In the genomic region with DNA sequence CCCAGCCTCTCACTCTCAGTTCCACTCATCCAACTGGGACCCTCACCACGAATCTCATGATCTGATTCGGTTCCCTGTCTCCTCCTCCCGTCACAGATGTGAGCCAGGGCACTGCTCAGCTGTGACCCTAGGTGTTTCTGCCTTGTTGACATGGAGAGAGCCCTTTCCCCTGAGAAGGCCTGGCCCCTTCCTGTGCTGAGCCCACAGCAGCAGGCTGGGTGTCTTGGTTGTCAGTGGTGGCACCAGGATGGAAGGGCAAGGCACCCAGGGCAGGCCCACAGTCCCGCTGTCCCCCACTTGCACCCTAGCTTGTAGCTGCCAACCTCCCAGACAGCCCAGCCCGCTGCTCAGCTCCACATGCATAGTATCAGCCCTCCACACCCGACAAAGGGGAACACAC, we compare ENCODE assay signal across 1 cellular context.
TF ChIP-seq lines count a peak whose summit lies in the region.

No MANE protein-coding gene starts in this region.

TF ChIP-seq in HepG2, 621 proteins besides CTCF, POLR2A, EP300 and RAD21:
- TF ChIP-seq RBM22 (optimal IDR thresholded peaks at IDR 0.05; ENCODE audit: low read length): peak; percentile 94
- TF ChIP-seq ZFY (CRISPR knock-in tag; IDR thresholded peaks at IDR 0.05): no peak
- no peak for TF ChIP-seq SALL1 (CRISPR knock-in tag; IDR thresholded peaks at IDR 0.05)
- no peak for TF ChIP-seq NFIC (IDR thresholded peaks at IDR 0.05; ENCODE audit: low read length)
- TF ChIP-seq TBP (CRISPR knock-in tag; IDR thresholded peaks at IDR 0.05): no peak
- TF ChIP-seq, protein P1, sequence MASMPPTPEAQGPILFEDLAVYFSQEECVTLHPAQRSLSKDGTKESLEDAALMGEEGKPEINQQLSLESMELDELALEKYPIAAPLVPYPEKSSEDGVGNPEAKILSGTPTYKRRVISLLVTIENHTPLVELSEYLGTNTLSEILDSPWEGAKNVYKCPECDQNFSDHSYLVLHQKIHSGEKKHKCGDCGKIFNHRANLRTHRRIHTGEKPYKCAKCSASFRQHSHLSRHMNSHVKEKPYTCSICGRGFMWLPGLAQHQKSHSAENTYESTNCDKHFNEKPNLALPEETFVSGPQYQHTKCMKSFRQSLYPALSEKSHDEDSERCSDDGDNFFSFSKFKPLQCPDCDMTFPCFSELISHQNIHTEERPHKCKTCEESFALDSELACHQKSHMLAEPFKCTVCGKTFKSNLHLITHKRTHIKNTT (CRISPR knock-in tag; IDR thresholded peaks at IDR 0.05): no peak
- TF ChIP-seq, protein P2, sequence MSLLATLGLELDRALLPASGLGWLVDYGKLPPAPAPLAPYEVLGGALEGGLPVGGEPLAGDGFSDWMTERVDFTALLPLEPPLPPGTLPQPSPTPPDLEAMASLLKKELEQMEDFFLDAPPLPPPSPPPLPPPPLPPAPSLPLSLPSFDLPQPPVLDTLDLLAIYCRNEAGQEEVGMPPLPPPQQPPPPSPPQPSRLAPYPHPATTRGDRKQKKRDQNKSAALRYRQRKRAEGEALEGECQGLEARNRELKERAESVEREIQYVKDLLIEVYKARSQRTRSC (CRISPR knock-in tag; IDR thresholded peaks at IDR 0.05; ENCODE audit: low read depth): no peak
- no peak for TF ChIP-seq ZNF513 (CRISPR knock-in tag; conservative IDR thresholded peaks at IDR 0.05)
